Comparison of ENCODE assay signal across 13 cellular contexts in the genomic region with DNA sequence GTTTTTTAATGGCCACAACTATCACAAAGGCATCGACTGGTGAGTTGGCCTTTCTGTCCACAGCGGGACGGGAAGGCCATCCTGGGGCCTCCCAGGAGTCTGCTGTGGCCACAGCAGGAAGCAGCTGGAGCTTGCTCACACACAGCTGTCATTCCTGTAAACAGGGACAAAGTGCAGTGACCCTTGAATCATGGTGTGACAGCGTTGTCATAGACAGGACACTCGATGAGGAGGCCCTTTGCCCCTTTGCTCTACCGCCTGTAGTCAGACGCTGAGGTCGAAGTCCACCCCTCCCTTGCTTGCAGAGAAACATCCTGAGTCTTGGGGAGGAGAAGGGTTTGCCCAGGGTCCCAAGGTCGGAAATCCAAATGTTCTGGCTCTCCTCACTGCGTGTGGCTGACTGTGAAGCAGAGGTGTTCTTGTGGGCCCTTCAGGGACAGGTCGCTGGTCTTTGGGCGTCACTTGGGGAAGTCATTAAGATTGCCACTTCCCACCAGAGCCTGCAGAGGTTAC. TPM values are rescaled to one million over a fixed set of nuclear protein-coding genes. Genes with fewer than 3 reads are reported as not detected.
DNase-seq lines count a peak whose midpoint lies in the region; ATAC-seq and TF ChIP-seq lines count a peak whose summit lies in the region.
"Had no signal": no experiment of that assay in that cellular context is flagged by ENCODE, and none has a peak within 500 bp of the region (broad histone marks: within the 10 kb centered on the region; RNA-seq: fewer than 3 reads in every experiment).

No MANE protein-coding gene starts in this region.

- no peaks in the 10 kb centered on the region for H3K27me3 ChIP-seq in left ventricle myocardium inferior (ENCODE audit: low read depth)
- H3K27me3 ChIP-seq in fibroblast of lung (ENCODE audit: control insufficient read depth, insufficient read depth, low read length) = no peaks in the 10 kb centered on the region
- no peaks in the 10 kb centered on the region for H3K27me3 ChIP-seq in neutrophil
- H3K27me3 ChIP-seq in SJCRH30 = no peaks in the 10 kb centered on the region

- H3K27ac Mint-ChIP-seq in naive thymus-derived CD8-positive, alpha-beta T cell = no peak overlapping the region
- H3K27ac Mint-ChIP-seq: activated B cell treated with CpG ODN at 0.5 μM for 24 hours; activated naive CD8-positive, alpha-beta T cell treated with anti-CD3 and anti-CD28 coated beads, Interleukin-2, amount 50 U/mL, for 24 hours had no signal

- peaks cover 3% of the 10 kb centered on the region for H3K79me2 ChIP-seq in fibroblast of lung (ENCODE audit: control insufficient read depth, insufficient read depth, low read length)

- H3K36me3 ChIP-seq in left ventricle myocardium inferior (peaks cover 92% of the 10 kb centered on the region), fibroblast of lung (ENCODE audit: control insufficient read depth, insufficient read depth, low read length) (peaks cover 36% of the 10 kb centered on the region), neutrophil (peaks cover 100% of the 10 kb centered on the region), SJCRH30 (peaks cover 47% of the 10 kb centered on the region)

- ATAC-seq in Right ventricle myocardium inferior (no peak), GM21447 (IDR thresholded peaks at IDR 0.05; ENCODE audit: unreplicated experiment) (no peak)
- no peak for ATAC-seq in naive thymus-derived CD8-positive, alpha-beta T cell
- ATAC-seq: activated naive CD8-positive, alpha-beta T cell treated with anti-CD3 and anti-CD28 coated beads, Interleukin-2, amount 50 U/mL, for 24 hours had no signal

- peaks cover 0 to 3% (median 0%) of the 10 kb centered on the region in 9 donors for H3K9me3 Mint-ChIP-seq in naive thymus-derived CD8-positive, alpha-beta T cell
- H3K9me3 Mint-ChIP-seq: activated B cell treated with CpG ODN at 0.5 μM for 24 hours; activated naive CD8-positive, alpha-beta T cell treated with anti-CD3 and anti-CD28 coated beads, Interleukin-2, amount 50 U/mL, for 24 hours; nephron had no signal

- H3K4me3 ChIP-seq in left ventricle myocardium inferior = no peak overlapping the region
- no peak overlapping the region for H3K4me3 ChIP-seq in fibroblast of lung (replicated peaks in 1 of 4; ENCODE audit: control extremely low read depth in 1 of 4, insufficient read depth in 1 of 4, low read depth in 3 of 4, low read length in 4 of 4)
- H3K4me3 ChIP-seq in neutrophil (ENCODE audit: low read depth in 1 of 2, low read length in 1 of 2) = no peak overlapping the region
- H3K4me3 ChIP-seq in SJCRH30 = no peak overlapping the region
- H3K4me3 ChIP-seq: skin epidermis had no signal

- H3K4me1 ChIP-seq in left ventricle myocardium inferior (peaks cover 61% of the 10 kb centered on the region), fibroblast of lung (ENCODE audit: control insufficient read depth, extremely low read depth, insufficient read depth, low read length) (peaks cover 22% of the 10 kb centered on the region), neutrophil (ENCODE audit: control insufficient read depth in 1 of 2, insufficient read depth in 1 of 2, low read depth in 1 of 2, low read length in 1 of 2) (no peaks in the 10 kb centered on the region), SJCRH30 (no peaks in the 10 kb centered on the region)

- H3K36me3 Mint-ChIP-seq in naive thymus-derived CD8-positive, alpha-beta T cell = no peaks in the 10 kb centered on the region

- no peak for DNase-seq in left ventricle myocardium inferior
- DNase-seq in Right ventricle myocardium inferior (ENCODE audit: missing footprints) = no peak
- peak in 1 of 2 donors; percentile 27 for DNase-seq in fibroblast of lung (ENCODE audit: low read depth in 2 of 2)
- no peak for DNase-seq in effector CD8-positive, alpha-beta T cell (lab: John Stamatoyannopoulos, UW)
- DNase-seq in naive thymus-derived CD8-positive, alpha-beta T cell = no peak
- DNase-seq in SJCRH30 = no peak
- DNase-seq: activated B cell treated with CpG ODN at 0.5 μM for 24 hours; activated naive CD8-positive, alpha-beta T cell treated with anti-CD3 and anti-CD28 coated beads, Interleukin-2, amount 50 U/mL, for 24 hours; NCI-H2171 had no signal

- intact Hi-C loops in left ventricle myocardium inferior (cut with micrococcal nuclease) (no loop called here), Right ventricle myocardium inferior (cut with DNase I) (no loop called here)

- POLR2A ChIA-PET in naive thymus-derived CD8-positive, alpha-beta T cell (lab: Charles Lee) = no interaction called here

- no peaks in the 10 kb centered on the region for H3K27me3 Mint-ChIP-seq in naive thymus-derived CD8-positive, alpha-beta T cell
- H3K27me3 Mint-ChIP-seq: activated B cell treated with CpG ODN at 0.5 μM for 24 hours; activated naive CD8-positive, alpha-beta T cell treated with anti-CD3 and anti-CD28 coated beads, Interleukin-2, amount 50 U/mL, for 24 hours had no signal

- H3K4me3 Mint-ChIP-seq in naive thymus-derived CD8-positive, alpha-beta T cell = no peak overlapping the region
- H3K4me3 Mint-ChIP-seq: activated B cell treated with CpG ODN at 0.5 μM for 24 hours; activated naive CD8-positive, alpha-beta T cell treated with anti-CD3 and anti-CD28 coated beads, Interleukin-2, amount 50 U/mL, for 24 hours; nephron had no signal

- no peak overlapping the region for H3K4me2 ChIP-seq in fibroblast of lung (ENCODE audit: extremely low read depth, insufficient read depth, low read length)

- no peaks in the 10 kb centered on the region for H3K9me3 ChIP-seq in left ventricle myocardium inferior (replicated peaks)
- H3K9me3 ChIP-seq in fibroblast of lung (ENCODE audit: control insufficient read depth, insufficient read depth, low read depth, low read length) = no peaks in the 10 kb centered on the region
- peaks cover 3% of the 10 kb centered on the region for H3K9me3 ChIP-seq in neutrophil
- H3K9me3 ChIP-seq in SJCRH30 (replicated peaks) = no peaks in the 10 kb centered on the region

- no peaks in the 10 kb centered on the region for H3K4me1 Mint-ChIP-seq in naive thymus-derived CD8-positive, alpha-beta T cell
- H3K4me1 Mint-ChIP-seq: activated B cell treated with CpG ODN at 0.5 μM for 24 hours; activated naive CD8-positive, alpha-beta T cell treated with anti-CD3 and anti-CD28 coated beads, Interleukin-2, amount 50 U/mL, for 24 hours; nephron had no signal

- peak overlapping the region; percentile 87 for H3K27ac ChIP-seq in left ventricle myocardium inferior (replicated peaks)
- peak overlapping the region; percentile 5 for H3K27ac ChIP-seq in fibroblast of lung (ENCODE audit: insufficient read depth, low read length)
- H3K27ac ChIP-seq in neutrophil = peak overlapping the region; percentile 36
- H3K27ac ChIP-seq in SJCRH30 = no peak overlapping the region

- no peaks in the 10 kb centered on the region for H4K20me1 ChIP-seq in fibroblast of lung (ENCODE audit: control insufficient read depth, extremely low read depth, insufficient read depth, low read length)

- no peak overlapping the region for H3K9ac ChIP-seq in fibroblast of lung (ENCODE audit: insufficient read depth, low read length)

- TF ChIP-seq CTCF in left ventricle myocardium inferior (IDR thresholded peaks at IDR 0.05; ENCODE audit: borderline replicate concordance) (no peak), fibroblast of lung (conservative IDR thresholded peaks at IDR 0.05 in 1 of 2, IDR thresholded peaks at IDR 0.05 in 1 of 2; ENCODE audit: low read depth in 1 of 2, low read length in 2 of 2) (no peak), neutrophil (IDR thresholded peaks at IDR 0.05) (no peak)

- no peak overlapping the region for H2AFZ ChIP-seq in fibroblast of lung (ENCODE audit: low read length)

RNA-seq across cellular contexts. Expression of gene NDST1, which starts 35.1 kb away (rescaled TPM):
- total RNA-seq in left ventricle myocardium inferior (58.9 TPM), Right ventricle myocardium inferior (60.4 TPM), fibroblast of lung (18.2 and 38.5 TPM in 2 replicates)
- polyA plus RNA-seq in fibroblast of lung = 50.5 and 94.8 TPM in 2 replicates
- polyA plus RNA-seq in fibroblast of lung (2012) = 69.9 and 152 TPM in 2 replicates
- 218 and 448 TPM in 2 replicates for polyA minus RNA-seq in fibroblast of lung (ENCODE audit: low replicate concordance)
- total RNA-seq in naive thymus-derived CD8-positive, alpha-beta T cell = under 1 TPM; 0.55 to 0.81 TPM
- polyA plus RNA-seq in naive thymus-derived CD8-positive, alpha-beta T cell = under 1 TPM in 1 of 3 donors, not detected in 2; 0.54 TPM
- 30.0 and 31.4 TPM in 2 replicates for total RNA-seq in SJCRH30 (2014; rRNA removed; shearing (Covaris generic))

Comparison
In these comparisons a context has a peak if more than half of its experiments do, and no peak if none do; other contexts are left out.
1. RNA of gene NDST1, which starts 35.1 kb away (total RNA-seq): 60.4 TPM in Right ventricle myocardium inferior (single experiment), 58.9 TPM in left ventricle myocardium inferior (single experiment), 18.2 to 38.5 TPM in fibroblast of lung and 30.0 to 31.4 TPM in SJCRH30; 0.55 to 0.81 TPM in naive thymus-derived CD8-positive, alpha-beta T cell; every median in the first group is over 10 times any median in the second.